Comparison of ENCODE assay signal across 1 cellular context in the genomic region with DNA sequence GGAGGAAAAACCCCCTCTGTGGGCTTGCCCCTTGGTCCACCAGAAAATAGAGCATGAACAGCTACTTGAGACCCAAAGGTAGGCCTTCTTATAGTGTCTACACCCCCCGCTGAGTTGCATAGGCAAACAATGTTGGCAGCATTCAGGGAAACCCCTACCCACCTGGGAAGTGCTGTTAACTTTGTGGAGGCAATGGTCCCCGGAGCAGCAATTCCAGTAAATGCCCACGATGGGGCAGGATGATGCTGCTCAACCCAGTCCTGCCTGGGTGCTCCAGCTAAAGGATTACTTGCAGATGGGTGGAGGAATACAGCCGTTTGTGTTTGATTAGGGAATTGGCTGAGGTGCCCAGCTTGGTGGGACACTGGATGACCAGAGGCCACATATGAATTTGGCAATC.
TF ChIP-seq lines count a peak whose summit lies in the region.

No MANE protein-coding gene starts in this region.

TF ChIP-seq in liver, 16 proteins besides CTCF, POLR2A, EP300 and RAD21 (continued from another document):
- TF ChIP-seq NR2F2 (IDR thresholded peaks at IDR 0.05) = no peak
- no peak for TF ChIP-seq JUND (IDR thresholded peaks at IDR 0.05)
- TF ChIP-seq, protein P1, sequence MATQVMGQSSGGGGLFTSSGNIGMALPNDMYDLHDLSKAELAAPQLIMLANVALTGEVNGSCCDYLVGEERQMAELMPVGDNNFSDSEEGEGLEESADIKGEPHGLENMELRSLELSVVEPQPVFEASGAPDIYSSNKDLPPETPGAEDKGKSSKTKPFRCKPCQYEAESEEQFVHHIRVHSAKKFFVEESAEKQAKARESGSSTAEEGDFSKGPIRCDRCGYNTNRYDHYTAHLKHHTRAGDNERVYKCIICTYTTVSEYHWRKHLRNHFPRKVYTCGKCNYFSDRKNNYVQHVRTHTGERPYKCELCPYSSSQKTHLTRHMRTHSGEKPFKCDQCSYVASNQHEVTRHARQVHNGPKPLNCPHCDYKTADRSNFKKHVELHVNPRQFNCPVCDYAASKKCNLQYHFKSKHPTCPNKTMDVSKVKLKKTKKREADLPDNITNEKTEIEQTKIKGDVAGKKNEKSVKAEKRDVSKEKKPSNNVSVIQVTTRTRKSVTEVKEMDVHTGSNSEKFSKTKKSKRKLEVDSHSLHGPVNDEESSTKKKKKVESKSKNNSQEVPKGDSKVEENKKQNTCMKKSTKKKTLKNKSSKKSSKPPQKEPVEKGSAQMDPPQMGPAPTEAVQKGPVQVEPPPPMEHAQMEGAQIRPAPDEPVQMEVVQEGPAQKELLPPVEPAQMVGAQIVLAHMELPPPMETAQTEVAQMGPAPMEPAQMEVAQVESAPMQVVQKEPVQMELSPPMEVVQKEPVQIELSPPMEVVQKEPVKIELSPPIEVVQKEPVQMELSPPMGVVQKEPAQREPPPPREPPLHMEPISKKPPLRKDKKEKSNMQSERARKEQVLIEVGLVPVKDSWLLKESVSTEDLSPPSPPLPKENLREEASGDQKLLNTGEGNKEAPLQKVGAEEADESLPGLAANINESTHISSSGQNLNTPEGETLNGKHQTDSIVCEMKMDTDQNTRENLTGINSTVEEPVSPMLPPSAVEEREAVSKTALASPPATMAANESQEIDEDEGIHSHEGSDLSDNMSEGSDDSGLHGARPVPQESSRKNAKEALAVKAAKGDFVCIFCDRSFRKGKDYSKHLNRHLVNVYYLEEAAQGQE (IDR thresholded peaks at IDR 0.05) = no peak
